In the genomic region with DNA sequence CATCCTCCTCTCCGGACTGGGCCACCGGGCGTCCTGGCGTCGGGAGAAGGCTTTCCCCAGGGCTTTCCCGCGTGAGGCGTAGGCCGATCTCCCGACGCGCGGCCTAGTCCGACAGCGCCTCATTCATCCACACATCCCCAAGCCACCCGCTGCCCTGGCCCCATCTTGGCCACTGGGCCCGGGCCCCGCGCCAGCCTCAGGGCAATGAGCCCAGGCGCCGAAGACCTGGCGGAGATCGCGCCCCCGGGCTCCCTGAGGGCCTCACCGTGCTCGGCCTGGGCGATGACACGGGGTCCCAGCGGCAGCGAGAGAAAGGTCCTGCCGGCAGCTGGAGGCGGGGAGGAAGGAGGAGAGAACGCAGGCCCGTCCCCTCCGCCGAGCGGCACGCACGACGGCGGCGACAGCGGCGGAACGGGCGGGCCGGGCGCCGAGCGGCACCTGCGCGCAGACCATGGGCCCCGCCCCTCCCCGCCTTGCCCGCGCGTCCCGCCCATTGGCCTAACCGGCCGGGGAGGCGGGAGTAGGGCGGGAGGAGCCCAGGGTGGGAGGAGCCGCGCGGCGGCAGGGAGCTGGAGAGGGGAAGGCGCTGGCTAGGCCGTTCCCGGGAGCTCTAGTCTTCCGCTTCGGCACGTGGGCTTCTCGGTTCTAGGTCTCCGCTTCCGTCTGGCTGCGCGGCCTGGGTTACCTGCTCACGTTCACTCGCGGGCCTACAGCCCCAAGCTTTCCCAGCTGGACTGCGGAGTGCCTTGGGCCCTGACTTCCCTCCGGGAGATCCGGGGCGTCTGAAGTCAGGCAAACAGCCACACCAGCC, we compare ENCODE assay signal across 8 cellular contexts. TPM values are rescaled to one million over a fixed set of nuclear protein-coding genes. Genes with fewer than 3 reads are reported as not detected.
DNase-seq lines count a peak whose midpoint lies in the region; ATAC-seq, FAIRE-seq and TF ChIP-seq lines count a peak whose summit lies in the region.

OLA1 (minus strand) TSS at position 346 of the 811 bp plus-strand sequence. CDS start 1,717 bp downstream, outside the sequence.

- TF ChIP-seq POLR2A in GM12892 (IDR thresholded peaks at IDR 0.05; ENCODE audit: low read depth, low read length) (peak; percentile 89), thyroid gland (IDR thresholded peaks at IDR 0.05) (peak in 1 of 2 donors; percentile 83)

- 0% methylated on average over 56 to 85 of the region's 85 CpGs for WGBS in pancreas, 2 donors
- 0% methylated on average over 5 to 19 of the region's 85 CpGs for WGBS in thyroid gland, 2 donors

- H3K4me1 Mint-ChIP-seq in activated naive CD8-positive, alpha-beta T cell treated with anti-CD3 and anti-CD28 coated beads, Interleukin-2, amount 50 U/mL, for 24 hours = peaks cover 32% of the 10 kb centered on the region

- peak; percentile 95 for DNase-seq in GM12892 (ENCODE audit: insufficient read length)
- peak; percentile 96 for DNase-seq in NCI-H1436 (lab: John Stamatoyannopoulos, UW)
- DNase-seq in SW480 (ENCODE audit: low spot score) = peak; percentile 93
- peak; percentile 98 for DNase-seq in activated naive CD8-positive, alpha-beta T cell treated with anti-CD3 and anti-CD28 coated beads, Interleukin-2, amount 50 U/mL, for 24 hours
- DNase-seq in Right ventricle myocardium superior = peak; percentile 97
- DNase-seq in pancreas = peak; percentile 95 to 99 (median 97)
- peak; percentile 96 for DNase-seq in thyroid gland

- intact Hi-C loops in Right ventricle myocardium superior (cut with DNase I) (loop anchor here (10.0 kb wide), 1 partner anchor 86 kb away; the partner anchor contains the start of gene SP9), pancreas (cut with DNase I) (no loop called here), thyroid gland (cut with DNase I) (no loop called here)

- peak; percentile 96 for ATAC-seq in HG02840 (IDR thresholded peaks at IDR 0.05; ENCODE audit: low FRiP score, unreplicated experiment)
- ATAC-seq in activated naive CD8-positive, alpha-beta T cell treated with anti-CD3 and anti-CD28 coated beads, Interleukin-2, amount 50 U/mL, for 24 hours = peak; percentile 98
- peak; percentile 100 for ATAC-seq in Right ventricle myocardium superior (ENCODE audit: poor library complexity)
- ATAC-seq in pancreas = peak; percentile 96 to 99 (median 98)

- H3K4me1 ChIP-seq in pancreas (peaks cover 5 to 11% (median 8%) of the 10 kb centered on the region in 3 donors), thyroid gland (peaks cover 10 to 11% of the 10 kb centered on the region in 2 donors)

- peak within 1 kb of the TSS; percentile 90 for H3K27ac Mint-ChIP-seq in activated naive CD8-positive, alpha-beta T cell treated with anti-CD3 and anti-CD28 coated beads, Interleukin-2, amount 50 U/mL, for 24 hours

- H3K36me3 ChIP-seq in pancreas = peaks cover 0 to 4% (median 0%) of the 10 kb centered on the region in 3 donors
- H3K36me3 ChIP-seq in thyroid gland = no peaks in the 10 kb centered on the region

- H3K9me3 Mint-ChIP-seq in activated naive CD8-positive, alpha-beta T cell treated with anti-CD3 and anti-CD28 coated beads, Interleukin-2, amount 50 U/mL, for 24 hours = no peaks in the 10 kb centered on the region

- no peaks in the 10 kb centered on the region for H3K27me3 Mint-ChIP-seq in activated naive CD8-positive, alpha-beta T cell treated with anti-CD3 and anti-CD28 coated beads, Interleukin-2, amount 50 U/mL, for 24 hours

- H3K27me3 ChIP-seq in pancreas (no peaks in the 10 kb centered on the region), thyroid gland (no peaks in the 10 kb centered on the region)

- H3K9me3 ChIP-seq in pancreas = no peaks in the 10 kb centered on the region
- no peaks in the 10 kb centered on the region for H3K9me3 ChIP-seq in thyroid gland

- H3K4me3 ChIP-seq in pancreas (peak within 1 kb of the TSS; percentile 53 to 93 (median 68)), thyroid gland (replicated peaks in 1 of 3) (peak within 1 kb of the TSS; percentile 71 to 88 (median 76))

- peak; percentile 98 for FAIRE-seq in GM12892 (lab: Jason Lieb, UNC)
- FAIRE-seq in pancreas (lab: Jason Lieb, UNC) = no peak

- H3K36me3 Mint-ChIP-seq in activated naive CD8-positive, alpha-beta T cell treated with anti-CD3 and anti-CD28 coated beads, Interleukin-2, amount 50 U/mL, for 24 hours (ENCODE audit: low read depth) = peaks cover 31% of the 10 kb centered on the region

- peak within 1 kb of the TSS; percentile 93 for H3K4me3 Mint-ChIP-seq in activated naive CD8-positive, alpha-beta T cell treated with anti-CD3 and anti-CD28 coated beads, Interleukin-2, amount 50 U/mL, for 24 hours

- TF ChIP-seq CTCF in pancreas (IDR thresholded peaks at IDR 0.05) = no peak
- peak in 4 of 6 experiments; percentile 8 to 17 (median 10) for TF ChIP-seq CTCF in thyroid gland (IDR thresholded peaks at IDR 0.05)

- peak within 1 kb of the TSS; percentile 70 to 88 (median 80) for H3K27ac ChIP-seq in pancreas
- peak within 1 kb of the TSS in 2 of 3 donors; percentile 66 to 68 for H3K27ac ChIP-seq in thyroid gland

RNA-seq across cellular contexts. Expression of gene OLA1, which starts in this region (rescaled TPM):
- polyA plus RNA-seq in GM12892 (2012; ENCODE audit: missing spikeins) = 217 TPM
- total RNA-seq in Right ventricle myocardium superior (71.3 TPM), pancreas (10 to 100 TPM; 29.1 to 55.8 (median 47.5) TPM), thyroid gland (10 to 100 TPM; 51.8 to 68.5 (median 53.5) TPM)
- polyA plus RNA-seq in pancreas = 10 to 100 TPM; 31.6 to 39.7 TPM

Comparison
In these comparisons a context has a peak if more than half of its experiments do, and no peak if none do; other contexts are left out.
1. Peak in every context shown above with its lines: DNase-seq, ATAC-seq, H3K4me3 ChIP-seq and H3K27ac ChIP-seq.
2. CTCF ChIP-seq: peak in thyroid gland (4 of 6); none in pancreas (0 of 4).